8 cellular contexts compared by ENCODE assay signal in the genomic region with DNA sequence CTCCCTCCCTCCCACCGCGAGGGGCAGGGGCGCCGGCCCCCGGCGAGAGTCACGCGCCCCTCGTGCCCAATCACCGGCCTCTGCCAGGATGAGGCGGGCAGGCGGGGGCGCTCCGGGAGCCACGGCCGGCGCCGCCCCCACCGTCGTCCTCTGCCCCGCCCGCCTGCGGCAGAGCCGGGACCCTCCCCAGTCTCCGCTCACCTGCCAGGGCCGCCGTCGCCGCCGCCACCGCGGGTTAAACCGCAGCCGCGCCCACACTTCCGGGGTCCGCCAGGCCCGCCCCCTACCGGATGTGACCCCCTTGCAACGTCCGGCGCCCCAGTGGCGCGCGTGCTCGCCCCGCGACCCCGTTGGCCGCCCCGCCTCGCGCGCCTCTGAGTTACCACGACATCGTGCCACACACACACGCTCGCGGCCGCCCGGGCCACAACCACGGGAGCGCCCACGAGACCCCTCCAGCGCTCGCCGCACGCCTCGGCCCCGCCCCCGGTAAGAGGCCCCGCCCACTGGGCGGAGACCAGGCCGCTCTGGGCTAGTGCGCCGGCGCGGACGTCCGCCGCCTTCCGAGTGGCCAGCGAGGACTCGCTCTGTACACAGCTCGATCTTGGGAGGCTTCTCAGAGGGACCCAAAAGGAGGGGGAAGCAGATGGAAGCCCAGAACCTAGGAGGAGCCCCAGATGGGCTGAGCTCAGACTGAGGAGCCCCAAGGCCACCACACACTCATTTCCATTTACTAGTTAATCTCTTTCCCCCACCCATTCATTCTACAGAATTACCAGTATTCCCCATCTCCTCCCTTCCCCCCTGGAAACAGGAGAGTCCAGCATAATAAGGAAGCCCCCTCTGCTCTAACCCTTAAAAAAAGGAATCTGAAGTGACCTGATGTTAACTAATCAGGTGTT.
A peak's percentile ranks its signal among the peaks of the same experiment; 100 is the strongest.
DNase-seq lines count a peak whose midpoint lies in the region; ATAC-seq and TF ChIP-seq lines count a peak whose summit lies in the region.

Gene VPS37C, minus strand, starts transcription at position 237 of the 902 bp plus-strand sequence. CDS start 22,597 bp downstream, outside the sequence.

- H3K36me3 Mint-ChIP-seq in central memory CD8-positive, alpha-beta T cell (ENCODE audit: insufficient read depth) = peaks cover 24% of the 10 kb centered on the region

- DNase-seq in AG10803 (ENCODE audit: low read depth) = peak; percentile 83
- DNase-seq in NCI-H446 (lab: John Stamatoyannopoulos, UW) = peak; percentile 88 to 93
- peak; percentile 90 to 92 for DNase-seq in central memory CD8-positive, alpha-beta T cell (ENCODE audit: low spot score in 2 of 2)
- peak; percentile 94 for DNase-seq in islet precursor cell
- DNase-seq in stimulated activated CD4-positive, alpha-beta T cell treated with anti-CD3 and anti-CD28 coated beads, Interleukin-12 subunit alpha, Interleukin-12 subunit beta, amount 100 ng/mL, for 4 hours = peak; percentile 93

- no peaks in the 10 kb centered on the region for H3K27me3 Mint-ChIP-seq in central memory CD8-positive, alpha-beta T cell

- no peak for TF ChIP-seq CTCF in AG10803 (conservative IDR thresholded peaks at IDR 0.05; ENCODE audit: low read length)

- ATAC-seq in GM19035 (IDR thresholded peaks at IDR 0.05; ENCODE audit: unreplicated experiment) (peak; percentile 74), HG03280 (IDR thresholded peaks at IDR 0.05; ENCODE audit: unreplicated experiment) (peak; percentile 75)
- peak; percentile 76 to 81 for ATAC-seq in activated CD4-positive, CD25-positive, alpha-beta regulatory T cell treated with anti-CD3 and anti-CD28 coated beads, Interleukin-2, amount 50 U/mL, for 24 hours
- peak; percentile 72 for ATAC-seq in central memory CD8-positive, alpha-beta T cell (replicated peaks; ENCODE audit: extremely low read depth, poor library complexity, severe bottlenecking)

- no peaks in the 10 kb centered on the region for H3K9me3 Mint-ChIP-seq in central memory CD8-positive, alpha-beta T cell

- peak within 1 kb of the TSS; percentile 82 for H3K4me3 Mint-ChIP-seq in central memory CD8-positive, alpha-beta T cell

- peak within 1 kb of the TSS; percentile 86 for H3K4me3 ChIP-seq in AG10803 (ENCODE audit: low read length)

- peaks cover 38% of the 10 kb centered on the region for H3K4me1 Mint-ChIP-seq in central memory CD8-positive, alpha-beta T cell

- peak within 1 kb of the TSS; percentile 95 for H3K27ac Mint-ChIP-seq in central memory CD8-positive, alpha-beta T cell (ENCODE audit: low read depth)

Comparison
In these comparisons a context has a peak if more than half of its experiments do, and no peak if none do; other contexts are left out.
1. Peak in every context shown above with its lines: DNase-seq, ATAC-seq and H3K4me3 ChIP-seq.